Comparison of ENCODE assay signal across 8 cellular contexts in genomic region chr9:127981559-127982121, GRCh38. TPM values are rescaled to one million over a fixed set of nuclear protein-coding genes. Genes with fewer than 3 reads are reported as not detected.
DNase-seq lines count a peak whose midpoint lies in the region; ATAC-seq and TF ChIP-seq lines count a peak whose summit lies in the region.

No MANE protein-coding gene starts in this region.

- DNase-seq in AG04449 (ENCODE audit: low read depth, low spot score): no peak
- DNase-seq in LNCaP clone FGC (ENCODE audit: low read depth): no peak
- no peak for DNase-seq in choroid plexus epithelial cell (ENCODE audit: low read depth)
- DNase-seq in naive thymus-derived CD4-positive, alpha-beta T cell: peak in 3 of 9 donors; percentile 39 to 46 (median 46)
- DNase-seq in NCI-H2196 (lab: John Stamatoyannopoulos, UW; ENCODE audit: unreplicated experiment): no peak
- DNase-seq in NCI-H524 treated with DMSO at 0.1 percent for 48 hours (lab: John Stamatoyannopoulos, UW): no peak
- no peak for DNase-seq in GM10266 (ENCODE audit: extremely low spot score)

- peak overlapping the region; percentile 59 for H3K4me3 ChIP-seq in AG04449 (ENCODE audit: low read depth, low read length)
- peak overlapping the region; percentile 69 for H3K4me3 ChIP-seq in LNCaP clone FGC (ENCODE audit: low read depth, low read length)
- peak overlapping the region; percentile 60 for H3K4me3 ChIP-seq in choroid plexus epithelial cell (ENCODE audit: low read depth, low read length)
- peak overlapping the region; percentile 78 for H3K4me3 ChIP-seq in naive thymus-derived CD4-positive, alpha-beta T cell (ENCODE audit: low read length)

- CTCF ChIA-PET in AG04449 (lab: Yijun Ruan, JAX): interaction anchor here (0.6 to 5.8 kb wide), 7 partner anchors 20 to 136 kb away, joined by 3 to 43 read pairs (median 5); no protein-coding TSS in a partner anchor
- CTCF ChIA-PET in naive thymus-derived CD4-positive, alpha-beta T cell (lab: Charles Lee): interaction anchor here (0.5 to 16.4 kb wide), 5 partner anchors 9 to 88 kb away, joined by 3 to 262 read pairs (median 4); no protein-coding TSS in a partner anchor

- peak overlapping the region; percentile 84 for H3K27ac ChIP-seq in naive thymus-derived CD4-positive, alpha-beta T cell (ENCODE audit: low read depth, low read length)

- no peak for TF ChIP-seq CTCF in AG04449 (IDR thresholded peaks at IDR 0.05; ENCODE audit: insufficient read depth, low read length, missing control alignments)
- no peak for TF ChIP-seq CTCF in LNCaP clone FGC (IDR thresholded peaks at IDR 0.05; ENCODE audit: control insufficient read depth, extremely low read depth, insufficient read depth)
- no peak for TF ChIP-seq CTCF in choroid plexus epithelial cell (conservative IDR thresholded peaks at IDR 0.05; ENCODE audit: low read depth, low read length)
- no peak for TF ChIP-seq CTCF in GM10266 (IDR thresholded peaks at IDR 0.05; ENCODE audit: control insufficient read depth, insufficient read depth, low read depth, missing control alignments)

- H3K27me3 ChIP-seq in naive thymus-derived CD4-positive, alpha-beta T cell (ENCODE audit: control insufficient read depth in 2 of 2, insufficient read depth in 2 of 2, low read length in 2 of 2): no peaks in the 10 kb centered on the region

- no peak for ATAC-seq in naive thymus-derived CD4-positive, alpha-beta T cell
- ATAC-seq in HG02759 (IDR thresholded peaks at IDR 0.05; ENCODE audit: unreplicated experiment): no peak

- POLR2A ChIA-PET in AG04449 (lab: Yijun Ruan, JAX): interaction anchor here (0.6 to 1.1 kb wide), 2 partner anchors 49 to 132 kb away, joined by 3 read pairs; no protein-coding TSS in a partner anchor
- POLR2A ChIA-PET in naive thymus-derived CD4-positive, alpha-beta T cell (lab: Charles Lee): interaction anchor here (0.8 to 61.3 kb wide), 9 partner anchors 3 to 225 kb away, joined by 3 to 1719 read pairs (median 3); partner anchors contain the start of genes DPM2, EEIG1, NAIF1 and SLC25A25

- peaks cover 5 to 26% (median 20%) of the 10 kb centered on the region in 5 donors for H3K36me3 Mint-ChIP-seq in naive thymus-derived CD4-positive, alpha-beta T cell

- H3K4me1 Mint-ChIP-seq in naive thymus-derived CD4-positive, alpha-beta T cell: peaks cover 28 to 42% (median 39%) of the 10 kb centered on the region in 7 donors

- H3K9me3 ChIP-seq in naive thymus-derived CD4-positive, alpha-beta T cell (ENCODE audit: control insufficient read depth in 2 of 3, low read length in 3 of 3): no peaks in the 10 kb centered on the region

- peaks cover 0 to 1% (median 0%) of the 10 kb centered on the region in 11 donors for H3K9me3 Mint-ChIP-seq in naive thymus-derived CD4-positive, alpha-beta T cell

- peaks cover 19 to 38% of the 10 kb centered on the region in 2 donors for H3K4me1 ChIP-seq in naive thymus-derived CD4-positive, alpha-beta T cell (ENCODE audit: control insufficient read depth in 2 of 2, insufficient read depth in 2 of 2, low read length in 2 of 2)

- peak overlapping the region; percentile 74 to 98 (median 93) for H3K4me3 Mint-ChIP-seq in naive thymus-derived CD4-positive, alpha-beta T cell

- H3K27ac Mint-ChIP-seq in naive thymus-derived CD4-positive, alpha-beta T cell: peak overlapping the region; percentile 92 to 100 (median 98)

- no peaks in the 10 kb centered on the region for H3K27me3 Mint-ChIP-seq in naive thymus-derived CD4-positive, alpha-beta T cell

- intact Hi-C loops in naive thymus-derived CD4-positive, alpha-beta T cell (cut with micrococcal nuclease): loop anchor here (1.0 to 5.0 kb wide), 10 partner anchors 10 to 86 kb away; partner anchors contain the start of gene NAIF1 (in 2 of the 2)

- H3K36me3 ChIP-seq in naive thymus-derived CD4-positive, alpha-beta T cell (ENCODE audit: control insufficient read depth in 2 of 3, insufficient read depth in 3 of 3, low read length in 3 of 3): peaks cover 0 to 35% (median 11%) of the 10 kb centered on the region in 3 experiments

RNA-seq across cellular contexts. Expression of gene EEIG1, which starts 0.9 kb away (rescaled TPM):
- total RNA-seq in naive thymus-derived CD4-positive, alpha-beta T cell: 100 to 1,000 TPM; 252 to 664 (median 347) TPM
- 100 to 1,000 TPM; 124 to 297 TPM for polyA plus RNA-seq in naive thymus-derived CD4-positive, alpha-beta T cell

RNA-seq across cellular contexts. Expression of gene DPM2, which starts 44.0 kb away (rescaled TPM):
- 10 to 100 TPM; 29.1 to 84.4 (median 56.8) TPM for total RNA-seq in naive thymus-derived CD4-positive, alpha-beta T cell
- polyA plus RNA-seq in naive thymus-derived CD4-positive, alpha-beta T cell: 10 to 100 TPM; 29.3 to 39.5 TPM

RNA-seq across cellular contexts. Expression of gene PIP5KL1, which starts 51.1 kb away (rescaled TPM):
- 1 to 10 TPM; 1.4 to 2.9 (median 2.1) TPM for total RNA-seq in naive thymus-derived CD4-positive, alpha-beta T cell
- under 1 TPM in 1 of 2 donors, not detected in 1; 0.17 TPM for polyA plus RNA-seq in naive thymus-derived CD4-positive, alpha-beta T cell
